ENCODE assay signal across 1 cellular context in genomic region chrX:68658530-68658929, GRCh38.
TF ChIP-seq lines count a peak whose summit lies in the region.

No MANE protein-coding gene starts in this region.

TF ChIP-seq in IMR-90, 13 proteins besides CTCF, POLR2A, EP300 and RAD21 (continued from another document):
- TF ChIP-seq ELK1 (IDR thresholded peaks at IDR 0.05; ENCODE audit: borderline replicate concordance, low read depth, low read length) (no peak), NFE2L2 (IDR thresholded peaks at IDR 0.05; ENCODE audit: low read depth, low read length) (no peak), BHLHE40 (IDR thresholded peaks at IDR 0.05; ENCODE audit: low read depth, low read length) (no peak), MAFK (IDR thresholded peaks at IDR 0.05; ENCODE audit: low read depth, low read length) (no peak), RCOR1 (IDR thresholded peaks at IDR 0.05; ENCODE audit: insufficient replicate concordance, low read length) (no peak)
